16 cellular contexts compared by ENCODE assay signal in genomic region chr3:46312996-46313395, GRCh38. TPM values are rescaled to one million over a fixed set of nuclear protein-coding genes. Genes with fewer than 3 reads are reported as not detected.
A peak's percentile ranks its signal among the peaks of the same experiment; 100 is the strongest.
DNase-seq lines count a peak whose midpoint lies in the region; ATAC-seq and TF ChIP-seq lines count a peak whose summit lies in the region.
"Had no signal": no experiment of that assay in that cellular context is flagged by ENCODE, and none has a peak within 500 bp of the region (broad histone marks: within the 10 kb centered on the region; RNA-seq: fewer than 3 reads in every experiment).

No MANE protein-coding gene starts in this region.

- H3K9me3 Mint-ChIP-seq in MCF 10A (ENCODE audit: unreplicated experiment), result no peaks in the 10 kb centered on the region
- peaks cover 22% of the 10 kb centered on the region for H3K9me3 Mint-ChIP-seq in activated T-helper 1 cell treated with anti-CD3 and anti-CD28 coated beads, Interleukin-12 subunit alpha, Interleukin-12 subunit beta, Interleukin-2, Interleukin-4 antibody, amounts not matched to agents 30 ng/mL and 10 ng/mL and 1 ng/mL, durations not matched to agents 14 hours and 24 hours and 36 hours

- in situ Hi-C loops in T47D (cut with HindIII; ENCODE audit: low pct_unique_long_range_greater_than_20kb, low sequenced_read_pairs), result no loop called here

- H3K36me3 ChIP-seq in breast epithelium (no peaks in the 10 kb centered on the region), testis (ENCODE audit: low read depth, missing control alignments) (no peaks in the 10 kb centered on the region)

- intact Hi-C loops in MCF 10A (cut with micrococcal nuclease), result no loop called here
- intact Hi-C loops in breast epithelium (cut with DNase I; ENCODE audit: low total_unique reads), result no loop called here
- intact Hi-C loops in testis (cut with DNase I; ENCODE audit: low total_unique reads), result no loop called here
- intact Hi-C loops in activated T-helper 1 cell treated with anti-CD3 and anti-CD28 coated beads, Interleukin-12 subunit alpha, Interleukin-12 subunit beta, Interleukin-2, Interleukin-4 antibody, amounts not matched to agents 30 ng/mL and 10 ng/mL and 1 ng/mL, durations not matched to agents 14 hours and 24 hours and 36 hours (cut with micrococcal nuclease), result no loop called here

- TF ChIP-seq CTCF in MCF 10A (IDR thresholded peaks at IDR 0.05; ENCODE audit: unreplicated experiment) (no peak), breast epithelium (IDR thresholded peaks at IDR 0.05) (no peak), testis (IDR thresholded peaks at IDR 0.05) (no peak)

- no TSS peak for BruUV-seq in MCF 10A (replicated peaks; lab: Mats Ljungman, UMichigan)

- no peak overlapping the region for H3K4me3 Mint-ChIP-seq in MCF 10A (ENCODE audit: unreplicated experiment)
- no peak overlapping the region for H3K4me3 Mint-ChIP-seq in activated T-helper 1 cell treated with anti-CD3 and anti-CD28 coated beads, Interleukin-12 subunit alpha, Interleukin-12 subunit beta, Interleukin-2, Interleukin-4 antibody, amounts not matched to agents 30 ng/mL and 10 ng/mL and 1 ng/mL, durations not matched to agents 14 hours and 24 hours and 36 hours
- H3K4me3 Mint-ChIP-seq: activated CD4-positive, alpha-beta memory T cell treated with anti-CD3 and anti-CD28 coated beads, Interleukin-2, amount 10 ng/mL, durations not matched to agents 7 days and 5 days; naive thymus-derived CD8-positive, alpha-beta T cell; stimulated activated naive CD8-positive, alpha-beta T cell treated with anti-CD3 and anti-CD28 coated beads, Interleukin-15, amount 100 ng/mL, for 72 hours; T-cell had no signal

- H3K27ac Mint-ChIP-seq in MCF 10A (ENCODE audit: low read depth, unreplicated experiment), result peak overlapping the region; percentile 74
- no peak overlapping the region for H3K27ac Mint-ChIP-seq in activated T-helper 1 cell treated with anti-CD3 and anti-CD28 coated beads, Interleukin-12 subunit alpha, Interleukin-12 subunit beta, Interleukin-2, Interleukin-4 antibody, amounts not matched to agents 30 ng/mL and 10 ng/mL and 1 ng/mL, durations not matched to agents 14 hours and 24 hours and 36 hours
- H3K27ac Mint-ChIP-seq: activated CD4-positive, alpha-beta memory T cell treated with anti-CD3 and anti-CD28 coated beads, Interleukin-2, amount 10 ng/mL, durations not matched to agents 7 days and 5 days; stimulated activated naive CD8-positive, alpha-beta T cell treated with anti-CD3 and anti-CD28 coated beads, Interleukin-15, amount 100 ng/mL, for 72 hours; T-cell had no signal

- POLR2A ChIA-PET in MCF 10A (lab: Yijun Ruan, JAX), result interaction anchor here (0.6 to 3.1 kb wide), 15 partner anchors 10 to 490 kb away, joined by 3 to 19 read pairs (median 5); no protein-coding TSS in a partner anchor

- H3K27me3 ChIP-seq in breast epithelium (no peaks in the 10 kb centered on the region), testis (no peaks in the 10 kb centered on the region)

- peaks cover 13% of the 10 kb centered on the region for H3K27me3 Mint-ChIP-seq in MCF 10A (ENCODE audit: insufficient read depth, unreplicated experiment)
- peaks cover 21% of the 10 kb centered on the region for H3K27me3 Mint-ChIP-seq in activated T-helper 1 cell treated with anti-CD3 and anti-CD28 coated beads, Interleukin-12 subunit alpha, Interleukin-12 subunit beta, Interleukin-2, Interleukin-4 antibody, amounts not matched to agents 30 ng/mL and 10 ng/mL and 1 ng/mL, durations not matched to agents 14 hours and 24 hours and 36 hours (ENCODE audit: insufficient read depth)

- H3K4me3 ChIP-seq in breast epithelium (no peak overlapping the region), testis (no peak overlapping the region)

- ATAC-seq in left lobe of liver (peak; percentile 38), GM21786 (IDR thresholded peaks at IDR 0.05; ENCODE audit: unreplicated experiment) (no peak)
- ATAC-seq in activated CD4-positive, CD25-positive, alpha-beta regulatory T cell treated with anti-CD3 and anti-CD28 coated beads, Interleukin-2, amount 50 U/mL, for 24 hours, result no peak
- ATAC-seq: naive thymus-derived CD8-positive, alpha-beta T cell; stimulated activated naive CD8-positive, alpha-beta T cell treated with anti-CD3 and anti-CD28 coated beads, Interleukin-15, amount 100 ng/mL, for 72 hours; T-cell had no signal

- peaks cover 19% of the 10 kb centered on the region for H3K4me1 Mint-ChIP-seq in MCF 10A (ENCODE audit: insufficient read depth, unreplicated experiment)
- H3K4me1 Mint-ChIP-seq in activated T-helper 1 cell treated with anti-CD3 and anti-CD28 coated beads, Interleukin-12 subunit alpha, Interleukin-12 subunit beta, Interleukin-2, Interleukin-4 antibody, amounts not matched to agents 30 ng/mL and 10 ng/mL and 1 ng/mL, durations not matched to agents 14 hours and 24 hours and 36 hours (ENCODE audit: low read depth), result peaks cover 7% of the 10 kb centered on the region

- CTCF ChIA-PET in MCF 10A (lab: Yijun Ruan, JAX), result interaction anchor here (0.6 kb wide), 1 partner anchor 65 kb away, joined by 3 read pairs; no protein-coding TSS in a partner anchor

- 85 to 87% methylated on average over 1 of the region's 1 CpG for WGBS in testis, 2 donors

- H3K27ac ChIP-seq in breast epithelium (no peak overlapping the region), testis (no peak overlapping the region)

- H3K9me3 ChIP-seq in breast epithelium (no peaks in the 10 kb centered on the region), testis (no peaks in the 10 kb centered on the region)

- H3K4me1 ChIP-seq in breast epithelium (no peaks in the 10 kb centered on the region), testis (no peaks in the 10 kb centered on the region)

- TF ChIP-seq POLR2A in breast epithelium (IDR thresholded peaks at IDR 0.05) (no peak), testis (IDR thresholded peaks at IDR 0.05) (no peak)

- DNase-seq in MCF 10A (ENCODE audit: unreplicated experiment) (peak; percentile 96), breast epithelium (ENCODE audit: low spot score in 2 of 2) (no peak), T47D (ENCODE audit: low read depth in 1 of 2, low spot score in 1 of 2) (peak; percentile 26 to 84), left lobe of liver (ENCODE audit: low spot score) (no peak), testis (peak; percentile 25)
- no peak for DNase-seq in activated T-helper 1 cell treated with anti-CD3 and anti-CD28 coated beads, Interleukin-12 subunit alpha, Interleukin-12 subunit beta, Interleukin-2, Interleukin-4 antibody, amounts not matched to agents 30 ng/mL and 10 ng/mL and 1 ng/mL, durations not matched to agents 14 hours and 24 hours and 36 hours (ENCODE audit: low spot score)
- DNase-seq: activated CD4-positive, alpha-beta memory T cell treated with anti-CD3 and anti-CD28 coated beads, Interleukin-2, amount 10 ng/mL, durations not matched to agents 7 days and 5 days; DND-41; effector CD4-positive, alpha-beta T cell; naive thymus-derived CD8-positive, alpha-beta T cell; NCI-H1048; stimulated activated CD4-positive, alpha-beta T cell treated with anti-CD3 and anti-CD28 coated beads, Interleukin-2, amount 100 ng/mL, for 48 hours; stimulated activated naive CD8-positive, alpha-beta T cell treated with anti-CD3 and anti-CD28 coated beads, Interleukin-15, amount 100 ng/mL, for 72 hours; T-cell had no signal

- H3K36me3 Mint-ChIP-seq in MCF 10A (ENCODE audit: insufficient read depth, unreplicated experiment), result no peaks in the 10 kb centered on the region
- peaks cover 12% of the 10 kb centered on the region for H3K36me3 Mint-ChIP-seq in activated T-helper 1 cell treated with anti-CD3 and anti-CD28 coated beads, Interleukin-12 subunit alpha, Interleukin-12 subunit beta, Interleukin-2, Interleukin-4 antibody, amounts not matched to agents 30 ng/mL and 10 ng/mL and 1 ng/mL, durations not matched to agents 14 hours and 24 hours and 36 hours (ENCODE audit: low read depth)
- H3K36me3 Mint-ChIP-seq: T-cell had no signal

RNA-seq across cellular contexts. Expression of gene CCR2, which starts 40.9 kb away (rescaled TPM):
- total RNA-seq in MCF 10A (2022) (not detected in 2 replicates), breast epithelium (1 to 10 TPM; 1.3 to 2.2 (median 2.0) TPM), left lobe of liver (0.33 TPM), testis (1 to 10 TPM in 1 of 2 donors, not detected in 1; 1.2 TPM)
- polyA plus RNA-seq in testis (ENCODE audit: insufficient read depth, low read depth, low replicate concordance), result 2.7 TPM
- 20.6 and 21.0 TPM in 2 replicates for total RNA-seq in activated T-helper 1 cell treated with anti-CD3 and anti-CD28 coated beads, Interleukin-12 subunit alpha, Interleukin-12 subunit beta, Interleukin-2, Interleukin-4 antibody, amounts not matched to agents 30 ng/mL and 10 ng/mL and 1 ng/mL, durations not matched to agents 14 hours and 24 hours and 36 hours

RNA-seq across cellular contexts. Expression of gene CCR5, which starts 57.8 kb away (rescaled TPM):
- total RNA-seq in MCF 10A (2022), result not detected in 2 replicates
- under 1 TPM; 0.73 to 0.98 (median 0.96) TPM for total RNA-seq in breast epithelium
- 0.08 TPM for total RNA-seq in left lobe of liver
- total RNA-seq in testis, result under 1 TPM in 1 of 2 donors, not detected in 1; 0.56 TPM
- polyA plus RNA-seq in testis (ENCODE audit: insufficient read depth, low read depth, low replicate concordance), result 3.3 TPM
- 5.8 TPM in 2 replicates for total RNA-seq in activated T-helper 1 cell treated with anti-CD3 and anti-CD28 coated beads, Interleukin-12 subunit alpha, Interleukin-12 subunit beta, Interleukin-2, Interleukin-4 antibody, amounts not matched to agents 30 ng/mL and 10 ng/mL and 1 ng/mL, durations not matched to agents 14 hours and 24 hours and 36 hours

Comparison
In these comparisons a context has a peak if more than half of its experiments do, and no peak if none do; other contexts are left out.
1. DNase-seq: peak in MCF 10A (single experiment), T47D (2 of 2) and testis (single experiment); none in breast epithelium (0 of 2), left lobe of liver (single experiment) and activated T-helper 1 cell treated with anti-CD3 and anti-CD28 coated beads, Interleukin-12 subunit alpha, Interleukin-12 subunit beta, Interleukin-2, Interleukin-4 antibody, amounts not matched to agents 30 ng/mL and 10 ng/mL and 1 ng/mL, durations not matched to agents 14 hours and 24 hours and 36 hours (single experiment).